ENCODE assay signal across 1 cellular context in genomic region chr22:46373838-46374662, GRCh38.
TF ChIP-seq lines count a peak whose summit lies in the region.

No MANE protein-coding gene starts in this region.

TF ChIP-seq in K562, 482 proteins besides CTCF, POLR2A, EP300 and RAD21 (continued from another document):
- TF ChIP-seq ZNF3 (CRISPR knock-in tag; IDR thresholded peaks at IDR 0.05), result no peak
- no peak for TF ChIP-seq ZBTB2 (IDR thresholded peaks at IDR 0.05)
- TF ChIP-seq ZNF655 (CRISPR knock-in tag; IDR thresholded peaks at IDR 0.05), result no peak
TF ChIP-seq in K562: peak in this region for 1.
